8 cellular contexts compared by ENCODE assay signal in genomic region chr6:10413850-10414765, GRCh38. TPM values are rescaled to one million over a fixed set of nuclear protein-coding genes. Genes with fewer than 3 reads are reported as not detected.
DNase-seq lines count a peak whose midpoint lies in the region; ATAC-seq, FAIRE-seq and TF ChIP-seq lines count a peak whose summit lies in the region.

No MANE protein-coding gene starts in this region.

- peaks cover 93% of the 10 kb centered on the region for H3K27me3 ChIP-seq in astrocyte (ENCODE audit: insufficient read depth, low read length)
- peaks cover 92% of the 10 kb centered on the region for H3K27me3 ChIP-seq in muscle layer of duodenum (ENCODE audit: low read depth, low read length)
- peaks cover 3 to 82% (median 15%) of the 10 kb centered on the region in 4 donors for H3K27me3 ChIP-seq in pancreas

- FAIRE-seq in astrocyte (lab: Jason Lieb, UNC) (no peak), pancreas (lab: Jason Lieb, UNC) (no peak)

- H3K4me1 ChIP-seq in astrocyte (ENCODE audit: insufficient read depth, low read length) (peaks cover 17% of the 10 kb centered on the region), muscle layer of duodenum (ENCODE audit: control insufficient read depth in 1 of 2, insufficient read depth in 2 of 2, low read length in 2 of 2) (peaks cover 8 to 49% of the 10 kb centered on the region in 2 donors), pancreas (peaks cover 9 to 25% (median 13%) of the 10 kb centered on the region in 3 donors)

- H3K4me2 ChIP-seq in astrocyte (ENCODE audit: low read length): peak overlapping the region; percentile 96

- ATAC-seq in pancreas: no peak

- H3K36me3 ChIP-seq in astrocyte (ENCODE audit: insufficient read depth, low read length) (no peaks in the 10 kb centered on the region), muscle layer of duodenum (ENCODE audit: control insufficient read depth in 1 of 2, insufficient read depth in 2 of 2, low read length in 2 of 2) (no peaks in the 10 kb centered on the region), pancreas (no peaks in the 10 kb centered on the region)

- peak overlapping the region; percentile 82 for H3K4me3 Mint-ChIP-seq in astrocyte (ENCODE audit: unreplicated experiment)

- no peaks in the 10 kb centered on the region for H3K36me3 Mint-ChIP-seq in astrocyte (ENCODE audit: low read depth, unreplicated experiment)

- peaks cover 86% of the 10 kb centered on the region for H3K27me3 Mint-ChIP-seq in astrocyte (ENCODE audit: low read depth, unreplicated experiment)

- CTCF ChIA-PET in HEK293T (lab: Yijun Ruan, JAX): interaction anchor here (0.6 to 3.0 kb wide), 12 partner anchors 8 to 1209 kb away, joined by 3 to 15 read pairs (median 3); no protein-coding TSS in a partner anchor

- POLR2A ChIA-PET in HEK293T (lab: Yijun Ruan, JAX): interaction anchor here (0.8 to 8.7 kb wide), 16 partner anchors 9 to 1431 kb away, joined by 3 to 143 read pairs (median 4); no protein-coding TSS in a partner anchor

- peak overlapping the region; percentile 47 for H3K27ac Mint-ChIP-seq in astrocyte (ENCODE audit: unreplicated experiment)

- peak overlapping the region; percentile 20 for H3K4me3 ChIP-seq in astrocyte (ENCODE audit: insufficient read depth, low read depth, low read length)
- H3K4me3 ChIP-seq in muscle layer of duodenum (ENCODE audit: low read depth in 1 of 2, low read length in 2 of 2): peak overlapping the region; percentile 40 to 94
- peak overlapping the region in 1 of 4 donors; percentile 6 for H3K4me3 ChIP-seq in pancreas

- peak; percentile 54 for TF ChIP-seq CTCF in C4-2B (conservative IDR thresholded peaks at IDR 0.05)
- TF ChIP-seq CTCF in astrocyte (IDR thresholded peaks at IDR 0.05; ENCODE audit: insufficient read depth, low read depth, low read length): no peak
- no peak for TF ChIP-seq CTCF in pancreas (IDR thresholded peaks at IDR 0.05)
- TF ChIP-seq CTCF in GM10266 (IDR thresholded peaks at IDR 0.05; ENCODE audit: control insufficient read depth, insufficient read depth, low read depth, missing control alignments): no peak

- peaks cover 8% of the 10 kb centered on the region for H3K4me1 Mint-ChIP-seq in astrocyte (ENCODE audit: low read depth, unreplicated experiment)

- H3K9me3 ChIP-seq in astrocyte (ENCODE audit: insufficient read depth, low read depth, low read length) (no peaks in the 10 kb centered on the region), muscle layer of duodenum (ENCODE audit: control insufficient read depth in 1 of 2, low read length in 2 of 2) (no peaks in the 10 kb centered on the region), pancreas (no peaks in the 10 kb centered on the region)

- peaks cover 19% of the 10 kb centered on the region for H4K20me1 ChIP-seq in astrocyte (ENCODE audit: insufficient read depth, low read length)

- no peaks in the 10 kb centered on the region for H3K79me2 ChIP-seq in astrocyte (ENCODE audit: insufficient read depth, low read length)

- H3K9ac ChIP-seq in astrocyte (ENCODE audit: low read length): no peak overlapping the region

- H2AFZ ChIP-seq in astrocyte (ENCODE audit: low read depth, low read length): peak overlapping the region; percentile 55

- 4 to 8% methylated on average over 38 of the region's 38 CpGs for WGBS in pancreas, 2 donors

- H3K9me3 Mint-ChIP-seq in astrocyte (ENCODE audit: unreplicated experiment): peaks cover 42% of the 10 kb centered on the region

- intact Hi-C loops in pancreas (cut with DNase I): no loop called here

- H3K27ac ChIP-seq in C4-2B (no peak overlapping the region; the same call in 1 of the 2 replicates), astrocyte (ENCODE audit: low read depth, low read length) (no peak overlapping the region), muscle layer of duodenum (ENCODE audit: low read length) (no peak overlapping the region), pancreas (no peak overlapping the region)

- DNase-seq in HEK293T (ENCODE audit: extremely low spot score) (no peak), astrocyte (ENCODE audit: low read depth) (no peak), NCI-H2171 treated with DMSO at 0.1 percent for 48 hours (lab: John Stamatoyannopoulos, UW) (no peak), pancreas (no peak), pons (ENCODE audit: low spot score) (no peak), GM10266 (ENCODE audit: extremely low spot score) (no peak)

TF ChIP-seq in HEK293T, 16 proteins besides CTCF, POLR2A, EP300 and RAD21:
- no peak for TF ChIP-seq FOXM1 (IDR thresholded peaks at IDR 0.05; ENCODE audit: borderline replicate concordance)
- no peak for TF ChIP-seq ZNF384 (IDR thresholded peaks at IDR 0.05)
- TF ChIP-seq L3MBTL2 (conservative IDR thresholded peaks at IDR 0.05): peak; percentile 62; the same call in 1 of the 2 replicates
- peak; percentile 36; the same call in 1 of the 2 replicates for TF ChIP-seq CTBP1 (IDR thresholded peaks at IDR 0.05; ENCODE audit: borderline replicate concordance)

RNA-seq across cellular contexts. Expression of gene TFAP2A, which starts 0.8 kb away (rescaled TPM):
- 2.1 and 6.6 TPM in 2 replicates for total RNA-seq in astrocyte
- total RNA-seq in pancreas: 1 to 10 TPM in 1 of 6 donors, under 1 TPM in 5; 0.14 to 1.3 (median 0.23) TPM
- under 1 TPM; 0.12 to 0.42 TPM for polyA plus RNA-seq in pancreas
